In the genomic region with DNA sequence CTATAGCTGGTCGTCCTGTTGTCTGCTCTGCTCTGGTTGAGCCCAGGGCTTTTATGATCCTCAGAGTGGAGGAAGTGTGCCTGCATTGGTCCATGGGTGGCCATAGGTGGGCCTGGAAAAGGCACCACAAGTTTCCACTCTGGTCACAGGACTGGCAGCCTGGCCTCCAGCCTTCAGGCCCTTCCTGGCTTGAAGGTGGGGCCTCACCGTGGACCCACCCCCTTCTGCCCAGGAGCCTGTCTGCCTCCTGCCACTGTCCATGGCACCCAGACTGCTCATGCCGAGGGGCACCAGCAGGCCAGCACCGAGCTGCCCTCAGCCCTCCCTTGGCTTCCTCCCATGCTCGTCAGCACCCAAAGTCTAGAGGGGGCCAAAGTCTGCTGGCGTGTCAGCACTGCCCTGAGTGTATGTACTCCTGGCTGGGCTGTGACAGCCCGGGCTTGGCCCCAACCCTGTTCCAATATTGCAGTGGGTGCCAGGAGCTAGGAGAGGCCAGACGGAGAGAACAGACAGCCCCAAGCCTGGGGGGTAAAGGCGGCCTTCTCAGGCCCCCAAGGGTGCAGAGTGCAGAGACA, we compare ENCODE assay signal across 18 cellular contexts.
"Had no signal": no experiment of that assay in that cellular context is flagged by ENCODE, and none has a peak within 500 bp of the region (broad histone marks: within the 10 kb centered on the region; RNA-seq: fewer than 3 reads in every experiment).

No MANE protein-coding gene starts in this region.

- H3K9me3 ChIP-seq: prostate gland, right atrium auricular region, testis, tibial artery, uterus had no signal

- H2AFZ ChIP-seq: neural progenitor cell had no signal

- H3K36me3 ChIP-seq: neural progenitor cell, prostate gland, right atrium auricular region, spleen, tibial artery, uterus had no signal

- H3K27ac ChIP-seq: neural progenitor cell, prostate gland, right atrium auricular region, skin epidermis, spleen, testis, tibial artery, uterus had no signal

- H3K4me1 ChIP-seq: neural progenitor cell, prostate gland, right atrium auricular region, spleen, testis, tibial artery, uterus had no signal

- H3K4me2 ChIP-seq: neural progenitor cell had no signal

- H3K9ac ChIP-seq: neural progenitor cell had no signal

- FAIRE-seq: frontal cortex, keratinocyte had no signal

- DNase-seq: cortex of kidney; effector memory CD8-positive, alpha-beta T cell; mesenchymal stem cell; midbrain; naive thymus-derived CD4-positive, alpha-beta T cell; stimulated activated CD4-positive, alpha-beta T cell treated with anti-CD3 and anti-CD28 coated beads, Interleukin-4, amount 100 ng/mL, for 4 hours; stimulated activated naive CD8-positive, alpha-beta T cell treated with anti-CD3 and anti-CD28 coated beads, Interleukin-15, Interleukin-2, amounts not matched to agents 100 U/mL and 50 U/mL, for 24 hours; testis; tibial artery; uterus had no signal

- H3K27me3 ChIP-seq: neural progenitor cell, right atrium auricular region, spleen, testis, tibial artery, uterus had no signal

- ATAC-seq: effector memory CD8-positive, alpha-beta T cell; naive thymus-derived CD4-positive, alpha-beta T cell; stimulated activated memory B cell treated with anti-CD40 and anti-IgM and Interleukin-4, amounts not matched to agents 10 μg/mL and 1 μg/mL and 100 μg/mL, for 72 hours; stimulated activated naive CD8-positive, alpha-beta T cell treated with anti-CD3 and anti-CD28 coated beads, Interleukin-15, Interleukin-2, amounts not matched to agents 100 U/mL and 50 U/mL, for 24 hours had no signal

- H3K4me3 ChIP-seq: neural progenitor cell, prostate gland, right atrium auricular region, skin epidermis, spleen, testis, tibial artery, uterus had no signal
